ENCODE assay signal across 1 cellular context in the genomic region with DNA sequence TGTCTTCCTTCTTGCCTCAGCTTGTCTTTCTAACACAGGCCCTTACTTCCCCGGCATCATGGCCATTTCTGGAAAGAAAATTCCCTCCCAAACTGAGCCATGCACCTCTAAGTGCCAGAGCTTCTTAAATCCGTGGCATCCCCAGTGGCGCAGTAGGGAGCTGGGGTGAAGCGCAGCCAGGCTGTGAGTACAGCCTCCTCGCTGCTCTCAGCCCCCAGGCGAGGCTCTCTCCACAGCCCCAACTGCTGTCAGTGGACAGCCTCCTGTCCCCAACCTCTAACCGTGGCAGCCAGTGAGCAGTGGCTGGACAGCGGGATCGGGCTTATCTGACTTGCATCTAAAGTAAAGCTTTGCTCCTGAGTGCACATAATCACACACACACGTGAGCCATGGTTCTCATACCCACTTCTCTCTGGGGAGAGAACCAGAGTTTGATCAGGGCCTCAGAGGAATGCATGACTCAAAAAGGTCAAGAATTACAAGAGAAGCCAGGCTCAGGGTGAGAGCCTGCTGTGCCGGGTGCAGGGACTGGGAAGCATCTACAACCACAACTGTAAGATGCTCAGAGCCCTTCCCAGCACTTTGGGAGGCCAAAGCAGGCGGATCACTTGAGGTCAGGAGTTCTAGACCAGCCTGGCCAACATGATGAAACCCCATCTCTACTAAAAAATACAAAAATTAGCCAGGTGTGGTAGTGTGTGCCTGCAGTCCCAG.
TF ChIP-seq lines count a peak whose summit lies in the region.

No MANE protein-coding gene starts in this region.

TF ChIP-seq in HepG2, 621 proteins besides CTCF, POLR2A, EP300 and RAD21 (continued from another document and continues in another):
- TF ChIP-seq, protein P1, sequence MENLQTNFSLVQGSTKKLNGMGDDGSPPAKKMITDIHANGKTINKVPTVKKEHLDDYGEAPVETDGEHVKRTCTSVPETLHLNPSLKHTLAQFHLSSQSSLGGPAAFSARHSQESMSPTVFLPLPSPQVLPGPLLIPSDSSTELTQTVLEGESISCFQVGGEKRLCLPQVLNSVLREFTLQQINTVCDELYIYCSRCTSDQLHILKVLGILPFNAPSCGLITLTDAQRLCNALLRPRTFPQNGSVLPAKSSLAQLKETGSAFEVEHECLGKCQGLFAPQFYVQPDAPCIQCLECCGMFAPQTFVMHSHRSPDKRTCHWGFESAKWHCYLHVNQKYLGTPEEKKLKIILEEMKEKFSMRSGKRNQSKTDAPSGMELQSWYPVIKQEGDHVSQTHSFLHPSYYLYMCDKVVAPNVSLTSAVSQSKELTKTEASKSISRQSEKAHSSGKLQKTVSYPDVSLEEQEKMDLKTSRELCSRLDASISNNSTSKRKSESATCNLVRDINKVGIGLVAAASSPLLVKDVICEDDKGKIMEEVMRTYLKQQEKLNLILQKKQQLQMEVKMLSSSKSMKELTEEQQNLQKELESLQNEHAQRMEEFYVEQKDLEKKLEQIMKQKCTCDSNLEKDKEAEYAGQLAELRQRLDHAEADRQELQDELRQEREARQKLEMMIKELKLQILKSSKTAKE (CRISPR knock-in tag; IDR thresholded peaks at IDR 0.05; ENCODE audit: borderline replicate concordance): peak; percentile 77
- no peak for TF ChIP-seq ZNF747 (CRISPR knock-in tag; IDR thresholded peaks at IDR 0.05; ENCODE audit: borderline replicate concordance)
- no peak for TF ChIP-seq CREM (IDR thresholded peaks at IDR 0.05)
- no peak for TF ChIP-seq CREM (CRISPR knock-in tag; IDR thresholded peaks at IDR 0.05)
- 0 out of 2 replicates have a peak, but pooled peaks have one; percentile 55 for TF ChIP-seq ZNF335 (CRISPR knock-in tag; IDR thresholded peaks at IDR 0.05)
- TF ChIP-seq NR2F6 (IDR thresholded peaks at IDR 0.05): peak; percentile 88
- TF ChIP-seq NR2F6 (CRISPR knock-in tag; IDR thresholded peaks at IDR 0.05): peak; percentile 96
- TF ChIP-seq MXD4 (CRISPR knock-in tag; IDR thresholded peaks at IDR 0.05): peak; percentile 8; the same call in 1 of the 2 replicates
- no peak for TF ChIP-seq KDM2A (CRISPR knock-in tag; IDR thresholded peaks at IDR 0.05; ENCODE audit: borderline replicate concordance, low read depth)
- TF ChIP-seq TRAFD1 (CRISPR knock-in tag; IDR thresholded peaks at IDR 0.05; ENCODE audit: borderline replicate concordance): no peak
- 0 out of 2 replicates have a peak, but pooled peaks have one; percentile 29 for TF ChIP-seq TAF1 (CRISPR knock-in tag; IDR thresholded peaks at IDR 0.05)
- TF ChIP-seq ZNF329 (CRISPR knock-in tag; IDR thresholded peaks at IDR 0.05; ENCODE audit: low read depth): 0 out of 2 replicates have a peak, but pooled peaks have one; percentile 31
- peak; percentile 22; the same call in 1 of the 2 replicates for TF ChIP-seq FOXJ3 (CRISPR knock-in tag; IDR thresholded peaks at IDR 0.05; ENCODE audit: borderline replicate concordance)
- TF ChIP-seq ZBTB3 (CRISPR knock-in tag; IDR thresholded peaks at IDR 0.05; ENCODE audit: borderline replicate concordance, low read depth): peak; percentile 68; the same call in 1 of the 2 replicates
- peak; percentile 74 for TF ChIP-seq ZNF710 (CRISPR knock-in tag; IDR thresholded peaks at IDR 0.05; ENCODE audit: borderline replicate concordance)
- TF ChIP-seq ZNF615 (CRISPR knock-in tag; IDR thresholded peaks at IDR 0.05; ENCODE audit: borderline replicate concordance): no peak
- TF ChIP-seq ZMAT3 (CRISPR knock-in tag; conservative IDR thresholded peaks at IDR 0.05): no peak
- TF ChIP-seq ATRX (CRISPR knock-in tag; IDR thresholded peaks at IDR 0.05; ENCODE audit: borderline replicate concordance): no peak
- TF ChIP-seq TSC22D2 (CRISPR knock-in tag; IDR thresholded peaks at IDR 0.05; ENCODE audit: borderline replicate concordance): no peak
- TF ChIP-seq ZNF773 (CRISPR knock-in tag; IDR thresholded peaks at IDR 0.05; ENCODE audit: borderline replicate concordance): no peak
- TF ChIP-seq ZNF563 (CRISPR knock-in tag; IDR thresholded peaks at IDR 0.05): no peak
- peak; percentile 66; the same call in 1 of the 2 replicates for TF ChIP-seq ZC3H13 (CRISPR knock-in tag; IDR thresholded peaks at IDR 0.05)
- TF ChIP-seq EEA1 (CRISPR knock-in tag; IDR thresholded peaks at IDR 0.05; ENCODE audit: borderline replicate concordance): no peak
- no peak for TF ChIP-seq ATF5 (CRISPR knock-in tag; IDR thresholded peaks at IDR 0.05; ENCODE audit: low read depth)
- TF ChIP-seq KAT2B (IDR thresholded peaks at IDR 0.05; ENCODE audit: borderline replicate concordance, low read depth, low read length): no peak
- TF ChIP-seq, protein P2, sequence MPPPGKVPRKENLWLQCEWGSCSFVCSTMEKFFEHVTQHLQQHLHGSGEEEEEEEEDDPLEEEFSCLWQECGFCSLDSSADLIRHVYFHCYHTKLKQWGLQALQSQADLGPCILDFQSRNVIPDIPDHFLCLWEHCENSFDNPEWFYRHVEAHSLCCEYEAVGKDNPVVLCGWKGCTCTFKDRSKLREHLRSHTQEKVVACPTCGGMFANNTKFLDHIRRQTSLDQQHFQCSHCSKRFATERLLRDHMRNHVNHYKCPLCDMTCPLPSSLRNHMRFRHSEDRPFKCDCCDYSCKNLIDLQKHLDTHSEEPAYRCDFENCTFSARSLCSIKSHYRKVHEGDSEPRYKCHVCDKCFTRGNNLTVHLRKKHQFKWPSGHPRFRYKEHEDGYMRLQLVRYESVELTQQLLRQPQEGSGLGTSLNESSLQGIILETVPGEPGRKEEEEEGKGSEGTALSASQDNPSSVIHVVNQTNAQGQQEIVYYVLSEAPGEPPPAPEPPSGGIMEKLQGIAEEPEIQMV (CRISPR knock-in tag; IDR thresholded peaks at IDR 0.05; ENCODE audit: low read depth): no peak
- TF ChIP-seq MAF1 (CRISPR knock-in tag; IDR thresholded peaks at IDR 0.05; ENCODE audit: borderline replicate concordance): no peak
- TF ChIP-seq ZFP41 (CRISPR knock-in tag; IDR thresholded peaks at IDR 0.05; ENCODE audit: borderline replicate concordance): no peak
- no peak for TF ChIP-seq SP2 (CRISPR knock-in tag; IDR thresholded peaks at IDR 0.05)
- TF ChIP-seq MED8 (CRISPR knock-in tag; IDR thresholded peaks at IDR 0.05; ENCODE audit: insufficient replicate concordance): no peak
- no peak for TF ChIP-seq CEBPB (IDR thresholded peaks at IDR 0.05; ENCODE audit: borderline replicate concordance, low read depth, low read length)
- no peak for TF ChIP-seq TP53 (CRISPR knock-in tag; conservative IDR thresholded peaks at IDR 0.05)
- TF ChIP-seq GABPB1 (CRISPR knock-in tag; IDR thresholded peaks at IDR 0.05): peak; percentile 34; the same call in 1 of the 2 replicates
- TF ChIP-seq GATA4 (IDR thresholded peaks at IDR 0.05; ENCODE audit: borderline replicate concordance, low read depth): peak; percentile 71; the same call in 1 of the 2 replicates
- TF ChIP-seq, protein P3, sequence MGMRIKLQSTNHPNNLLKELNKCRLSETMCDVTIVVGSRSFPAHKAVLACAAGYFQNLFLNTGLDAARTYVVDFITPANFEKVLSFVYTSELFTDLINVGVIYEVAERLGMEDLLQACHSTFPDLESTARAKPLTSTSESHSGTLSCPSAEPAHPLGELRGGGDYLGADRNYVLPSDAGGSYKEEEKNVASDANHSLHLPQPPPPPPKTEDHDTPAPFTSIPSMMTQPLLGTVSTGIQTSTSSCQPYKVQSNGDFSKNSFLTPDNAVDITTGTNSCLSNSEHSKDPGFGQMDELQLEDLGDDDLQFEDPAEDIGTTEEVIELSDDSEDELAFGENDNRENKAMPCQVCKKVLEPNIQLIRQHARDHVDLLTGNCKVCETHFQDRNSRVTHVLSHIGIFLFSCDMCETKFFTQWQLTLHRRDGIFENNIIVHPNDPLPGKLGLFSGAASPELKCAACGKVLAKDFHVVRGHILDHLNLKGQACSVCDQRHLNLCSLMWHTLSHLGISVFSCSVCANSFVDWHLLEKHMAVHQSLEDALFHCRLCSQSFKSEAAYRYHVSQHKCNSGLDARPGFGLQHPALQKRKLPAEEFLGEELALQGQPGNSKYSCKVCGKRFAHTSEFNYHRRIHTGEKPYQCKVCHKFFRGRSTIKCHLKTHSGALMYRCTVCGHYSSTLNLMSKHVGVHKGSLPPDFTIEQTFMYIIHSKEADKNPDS (CRISPR knock-in tag; IDR thresholded peaks at IDR 0.05): no peak
- no peak for TF ChIP-seq ZEB1 (IDR thresholded peaks at IDR 0.05; ENCODE audit: insufficient replicate concordance, low read depth)
- no peak for TF ChIP-seq ZBTB7A (CRISPR knock-in tag; IDR thresholded peaks at IDR 0.05)
- TF ChIP-seq, protein P4, sequence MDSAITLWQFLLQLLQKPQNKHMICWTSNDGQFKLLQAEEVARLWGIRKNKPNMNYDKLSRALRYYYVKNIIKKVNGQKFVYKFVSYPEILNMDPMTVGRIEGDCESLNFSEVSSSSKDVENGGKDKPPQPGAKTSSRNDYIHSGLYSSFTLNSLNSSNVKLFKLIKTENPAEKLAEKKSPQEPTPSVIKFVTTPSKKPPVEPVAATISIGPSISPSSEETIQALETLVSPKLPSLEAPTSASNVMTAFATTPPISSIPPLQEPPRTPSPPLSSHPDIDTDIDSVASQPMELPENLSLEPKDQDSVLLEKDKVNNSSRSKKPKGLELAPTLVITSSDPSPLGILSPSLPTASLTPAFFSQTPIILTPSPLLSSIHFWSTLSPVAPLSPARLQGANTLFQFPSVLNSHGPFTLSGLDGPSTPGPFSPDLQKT (CRISPR knock-in tag; IDR thresholded peaks at IDR 0.05; ENCODE audit: borderline replicate concordance): no peak
- TF ChIP-seq TAF15 (IDR thresholded peaks at IDR 0.05; ENCODE audit: low read depth, low read length, poor library complexity, severe bottlenecking): no peak
- no peak for TF ChIP-seq EHMT2 (IDR thresholded peaks at IDR 0.05; ENCODE audit: borderline replicate concordance, low read depth, low read length)
- 0 out of 2 replicates have a peak, but pooled peaks have one; percentile 40 for TF ChIP-seq ZFP1 (CRISPR knock-in tag; IDR thresholded peaks at IDR 0.05)
- no peak for TF ChIP-seq RFX1 (IDR thresholded peaks at IDR 0.05)
- TF ChIP-seq PHF8 (CRISPR knock-in tag; IDR thresholded peaks at IDR 0.05): no peak
- TF ChIP-seq ZNF678 (CRISPR knock-in tag; IDR thresholded peaks at IDR 0.05): no peak
- peak; percentile 83 for TF ChIP-seq DPF2 (CRISPR knock-in tag; IDR thresholded peaks at IDR 0.05; ENCODE audit: borderline replicate concordance, low read depth)
- no peak for TF ChIP-seq IKZF4 (CRISPR knock-in tag; IDR thresholded peaks at IDR 0.05; ENCODE audit: borderline replicate concordance, low read depth, not compliant biosample characterization)
- no peak for TF ChIP-seq MED13 (CRISPR knock-in tag; IDR thresholded peaks at IDR 0.05)
- peak; percentile 54; the same call in 1 of the 2 replicates for TF ChIP-seq ETV5 (CRISPR knock-in tag; IDR thresholded peaks at IDR 0.05; ENCODE audit: borderline replicate concordance)
- TF ChIP-seq, protein P5, sequence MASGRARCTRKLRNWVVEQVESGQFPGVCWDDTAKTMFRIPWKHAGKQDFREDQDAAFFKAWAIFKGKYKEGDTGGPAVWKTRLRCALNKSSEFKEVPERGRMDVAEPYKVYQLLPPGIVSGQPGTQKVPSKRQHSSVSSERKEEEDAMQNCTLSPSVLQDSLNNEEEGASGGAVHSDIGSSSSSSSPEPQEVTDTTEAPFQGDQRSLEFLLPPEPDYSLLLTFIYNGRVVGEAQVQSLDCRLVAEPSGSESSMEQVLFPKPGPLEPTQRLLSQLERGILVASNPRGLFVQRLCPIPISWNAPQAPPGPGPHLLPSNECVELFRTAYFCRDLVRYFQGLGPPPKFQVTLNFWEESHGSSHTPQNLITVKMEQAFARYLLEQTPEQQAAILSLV (CRISPR knock-in tag; IDR thresholded peaks at IDR 0.05; ENCODE audit: borderline replicate concordance): no peak
